In the genomic region with DNA sequence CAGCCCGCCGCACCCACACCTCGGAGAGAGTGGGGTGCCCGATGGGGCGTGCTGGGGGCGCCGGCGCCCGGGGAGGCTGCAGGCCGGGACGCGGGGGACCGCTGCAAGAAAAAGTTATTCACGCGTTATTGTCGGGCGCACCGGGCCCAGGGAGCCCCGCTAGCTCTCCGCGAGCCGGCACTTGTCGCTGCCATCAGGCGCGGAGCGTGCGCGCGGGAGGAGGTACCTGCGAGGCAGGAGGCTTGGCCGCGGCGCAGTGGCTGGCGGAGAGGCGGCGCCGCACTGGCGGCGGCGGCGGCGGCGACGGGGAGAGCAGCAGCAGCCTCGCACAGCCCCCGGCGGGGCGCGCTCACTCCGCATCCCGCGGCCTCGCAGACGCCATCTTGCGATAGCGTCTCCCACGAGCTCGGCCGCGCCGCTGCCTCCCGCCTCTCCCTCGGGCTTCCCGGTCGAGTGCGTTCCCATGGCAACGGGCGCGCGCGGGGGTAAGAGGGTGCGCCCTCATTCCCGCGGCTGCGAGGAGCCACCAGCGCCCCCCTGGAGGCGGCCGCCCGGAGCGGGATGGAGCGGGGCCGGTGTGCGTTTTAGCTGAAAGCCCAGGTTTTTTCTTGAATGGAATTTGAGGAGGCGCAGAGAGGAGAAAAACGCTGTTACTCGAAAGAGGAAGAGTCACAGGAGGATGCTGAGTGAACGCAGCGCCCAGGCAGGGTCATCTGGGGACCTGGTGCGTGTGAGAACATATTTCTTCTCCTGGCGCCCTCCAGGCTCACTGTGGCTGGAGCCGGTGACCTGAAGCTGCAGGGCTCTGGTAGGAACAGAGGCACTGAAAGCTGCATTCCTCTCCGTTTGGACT, we compare ENCODE assay signal across 8 cellular contexts. TPM values are rescaled to one million over a fixed set of nuclear protein-coding genes. Genes with fewer than 3 reads are reported as not detected.
DNase-seq lines count a peak whose midpoint lies in the region; ATAC-seq and TF ChIP-seq lines count a peak whose summit lies in the region.

A gene with protein sequence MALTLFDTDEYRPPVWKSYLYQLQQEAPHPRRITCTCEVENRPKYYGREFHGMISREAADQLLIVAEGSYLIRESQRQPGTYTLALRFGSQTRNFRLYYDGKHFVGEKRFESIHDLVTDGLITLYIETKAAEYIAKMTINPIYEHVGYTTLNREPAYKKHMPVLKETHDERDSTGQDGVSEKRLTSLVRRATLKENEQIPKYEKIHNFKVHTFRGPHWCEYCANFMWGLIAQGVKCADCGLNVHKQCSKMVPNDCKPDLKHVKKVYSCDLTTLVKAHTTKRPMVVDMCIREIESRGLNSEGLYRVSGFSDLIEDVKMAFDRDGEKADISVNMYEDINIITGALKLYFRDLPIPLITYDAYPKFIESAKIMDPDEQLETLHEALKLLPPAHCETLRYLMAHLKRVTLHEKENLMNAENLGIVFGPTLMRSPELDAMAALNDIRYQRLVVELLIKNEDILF (minus strand): TSS at position 402 of the 853 bp plus-strand sequence. CDS start 469 bp downstream, outside the sequence.

- no peak for DNase-seq in AG04449 (ENCODE audit: low read depth, low spot score)
- DNase-seq in NCI-H774 (lab: John Stamatoyannopoulos, UW) = peak; percentile 86
- DNase-seq in activated T-cell treated with anti-CD3 and anti-CD28 coated beads for 4 hours = peak; percentile 41
- peak; percentile 12 to 14 for DNase-seq in stimulated activated CD8-positive, alpha-beta memory T cell treated with anti-CD3 and anti-CD28 coated beads, Interleukin-7, amount 100 ng/mL, for 1 hour (ENCODE audit: low read depth in 2 of 2)

- H3K9ac ChIP-seq in muscle layer of colon (ENCODE audit: low read length) = no peak within 1 kb of the TSS

- H3K27ac ChIP-seq in muscle layer of colon (ENCODE audit: low read depth, low read length) = peak within 1 kb of the TSS; percentile 86

- CTCF ChIA-PET in AG04449 (lab: Yijun Ruan, JAX) = interaction anchor here (0.8 to 6.0 kb wide), 14 partner anchors 10 to 428 kb away, joined by 3 to 33 read pairs (median 6); no protein-coding TSS in a partner anchor

- ATAC-seq in GM18873 (IDR thresholded peaks at IDR 0.05; ENCODE audit: low FRiP score, unreplicated experiment) (peak; percentile 56), HG03196 (IDR thresholded peaks at IDR 0.05; ENCODE audit: unreplicated experiment) (peak; percentile 59), esophagus mucosa (peak; percentile 82)

- peaks cover 6% of the 10 kb centered on the region for H3K4me1 ChIP-seq in muscle layer of colon (ENCODE audit: insufficient read depth, low read length)

- H3K36me3 ChIP-seq in muscle layer of colon (ENCODE audit: insufficient read depth, low read length) = no peaks in the 10 kb centered on the region

- TF ChIP-seq CTCF in AG04449 (IDR thresholded peaks at IDR 0.05; ENCODE audit: insufficient read depth, low read length, missing control alignments) = peak; percentile 4

- no peaks in the 10 kb centered on the region for H3K9me3 ChIP-seq in muscle layer of colon (ENCODE audit: low read length)

- no peaks in the 10 kb centered on the region for H3K27me3 ChIP-seq in muscle layer of colon (ENCODE audit: control insufficient read depth in 1 of 2, insufficient read depth in 2 of 2, low read length in 2 of 2)

- POLR2A ChIA-PET in AG04449 (lab: Yijun Ruan, JAX) = no interaction called here

- H3K4me3 ChIP-seq in AG04449 (ENCODE audit: low read depth, low read length) = peak within 1 kb of the TSS; percentile 64
- peak within 1 kb of the TSS; percentile 71 to 81 for H3K4me3 ChIP-seq in muscle layer of colon (ENCODE audit: low read depth in 1 of 2, low read length in 2 of 2)

RNA-seq across cellular contexts. Expression of the gene that starts here (rescaled TPM):
- 1.8 TPM for total RNA-seq in esophagus mucosa
